In genomic region chr11:62386083-62386482, GRCh38 we compare ENCODE assay signal across 17 cellular contexts. TPM values are rescaled to one million over a fixed set of nuclear protein-coding genes. Genes with fewer than 3 reads are reported as not detected.
"Had no signal": no experiment of that assay in that cellular context is flagged by ENCODE, and none has a peak within 500 bp of the region (broad histone marks: within the 10 kb centered on the region; RNA-seq: fewer than 3 reads in every experiment).

No MANE protein-coding gene starts in this region.

RNA-seq across cellular contexts. Expression of gene SCGB1A1, which starts 32.8 kb away (rescaled TPM):
- total RNA-seq: activated naive CD8-positive, alpha-beta T cell treated with anti-CD3 and anti-CD28 coated beads for 36 hours; activated T-helper 2 cell treated with anti-CD3 and anti-CD28 coated beads, Interferon-gamma antibody, Interleukin-2, Interleukin-4, amounts not matched to agents 10 μg/mL and 5 μg/mL and 100 μg/mL, durations not matched to agents 14 hours and 24 hours and 36 hours; ascending aorta; cardiac muscle cell; chondrocyte; endothelial cell of umbilical vein; fibroblast of lung; fibroblast of villous mesenchyme; gastroesophageal sphincter; hepatocyte; left cardiac atrium; left ventricle myocardium superior; lung microvascular endothelial cell; mesenteric fat pad; neural crest cell; T-helper 1 cell treated with Interleukin-12 subunit alpha and Interleukin-12 subunit beta and Interleukin-4 antibody, amounts not matched to agents 30 ng/mL and 1 ng/mL, for 36 hours had no signal
- polyA plus RNA-seq: cardiac muscle cell, endothelial cell of umbilical vein, fibroblast of lung, hepatocyte, keratinocyte had no signal
